8 cellular contexts compared by ENCODE assay signal in the genomic region with DNA sequence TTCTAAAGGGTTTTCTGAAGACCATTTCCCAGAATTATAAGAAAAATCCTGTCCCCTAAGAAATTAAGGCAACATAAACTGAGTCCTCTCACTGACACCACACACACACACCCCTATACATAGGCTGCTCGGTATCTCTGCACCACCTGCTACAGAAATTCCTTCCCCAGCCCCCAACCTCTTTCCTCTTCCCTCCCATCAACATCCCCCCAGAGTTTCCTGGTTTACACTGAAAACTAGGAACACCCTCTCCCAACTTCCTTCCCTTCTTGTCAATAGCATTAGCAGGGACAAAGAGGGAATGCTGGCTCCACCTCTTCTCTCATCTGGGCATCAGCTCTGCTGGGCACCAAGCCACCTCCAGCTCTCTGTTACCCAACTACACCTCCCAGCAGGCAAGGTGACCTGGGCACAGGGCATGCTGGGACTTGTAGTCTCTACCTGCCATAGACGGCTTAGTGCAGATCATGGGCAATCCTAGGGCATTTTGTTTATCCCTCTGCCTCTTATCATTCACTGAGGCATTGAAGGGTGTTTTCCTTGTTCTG. TPM values are rescaled to one million over a fixed set of nuclear protein-coding genes. Genes with fewer than 3 reads are reported as not detected.
DNase-seq lines count a peak whose midpoint lies in the region; ATAC-seq and TF ChIP-seq lines count a peak whose summit lies in the region.

No MANE protein-coding gene starts in this region.

- TF ChIP-seq CTCF in IMR-90 (conservative IDR thresholded peaks at IDR 0.05; ENCODE audit: low read depth, low read length) (no peak), vagina (IDR thresholded peaks at IDR 0.05) (no peak)

- POLR2A ChIA-PET in IMR-90 (lab: Charles Lee; ENCODE audit: unreplicated experiment): interaction anchor here (0.5 to 1.1 kb wide), 2 partner anchors 9 to 16 kb away, joined by 6 read pairs; partner anchors contain the start of gene CAVIN1

- peak; percentile 72 for DNase-seq in DMS 273 treated with DMSO at 0.1 percent for 48 hours (lab: John Stamatoyannopoulos, UW)
- peak; percentile 39 for DNase-seq in IMR-90
- peak; percentile 79 for DNase-seq in RPMI8226
- DNase-seq in Right ventricle myocardium inferior (ENCODE audit: missing footprints): peak; percentile 90
- peak; percentile 71 to 97 (median 82) for DNase-seq in posterior cingulate gyrus
- no peak for DNase-seq in vagina (ENCODE audit: extremely low spot score in 2 of 2)

- no peak overlapping the region for H2BK15ac ChIP-seq in IMR-90 (ENCODE audit: low read depth, low read length)

- H4K8ac ChIP-seq in IMR-90 (ENCODE audit: low read depth in 2 of 2, low read length in 2 of 2): peak overlapping the region in 1 of 2 experiments; percentile 62; a peak in 1 of 4 replicates

- H3K36me3 ChIP-seq in IMR-90 (ENCODE audit: control insufficient read depth, insufficient read depth, low read length): peaks cover 40% of the 10 kb centered on the region
- H3K36me3 ChIP-seq in vagina: peaks cover 0 to 21% of the 10 kb centered on the region in 2 donors

- peak overlapping the region; percentile 65; the same call in 1 of the 2 replicates for H3K27ac ChIP-seq in IMR-90 (ENCODE audit: insufficient read depth, low read length)
- peak overlapping the region; percentile 90 for H3K27ac ChIP-seq in vagina

- H3K4me1 ChIP-seq in IMR-90 (ENCODE audit: control insufficient read depth, insufficient read depth, low read length) (peaks cover 44% of the 10 kb centered on the region), vagina (peaks cover 82% of the 10 kb centered on the region)

- H3K9ac ChIP-seq in IMR-90 (ENCODE audit: low read depth, low read length): no peak overlapping the region

- H3K56ac ChIP-seq in IMR-90 (ENCODE audit: extremely low read depth, insufficient read depth, low read length): no peak overlapping the region

- no peak overlapping the region for H3K14ac ChIP-seq in IMR-90 (replicated peaks; ENCODE audit: low read depth, low read length)

- H3K4ac ChIP-seq in IMR-90 (ENCODE audit: low read depth, low read length): no peak overlapping the region

- H3K9me3 Mint-ChIP-seq in activated naive CD8-positive, alpha-beta T cell (ENCODE audit: low read depth): no peaks in the 10 kb centered on the region

- H2AK9ac ChIP-seq in IMR-90 (replicated peaks; ENCODE audit: low read depth, low read length, poor library complexity): peak overlapping the region; percentile 75

- peaks cover 4 to 73% of the 10 kb centered on the region in 2 experiments; a peak in 3 of 4 replicates for H3K79me1 ChIP-seq in IMR-90 (ENCODE audit: low read depth in 1 of 2, low read length in 2 of 2)

- H2BK5ac ChIP-seq in IMR-90 (ENCODE audit: low read depth, low read length, poor library complexity, severe bottlenecking): peak overlapping the region; percentile 81

- peaks cover 36% of the 10 kb centered on the region for H3K9me1 ChIP-seq in IMR-90 (ENCODE audit: insufficient read depth, low read length)

- no peak overlapping the region for H2BK120ac ChIP-seq in IMR-90 (ENCODE audit: low read depth, low read length)

- H3K36me3 Mint-ChIP-seq in activated naive CD8-positive, alpha-beta T cell: no peaks in the 10 kb centered on the region

- no peak overlapping the region for H3K4me3 Mint-ChIP-seq in activated naive CD8-positive, alpha-beta T cell

- H3K23ac ChIP-seq in IMR-90 (ENCODE audit: low read depth, low read length): peak overlapping the region; percentile 36

- no peak overlapping the region for H4K91ac ChIP-seq in IMR-90 (ENCODE audit: insufficient read depth, low read depth, low read length)

- 33% methylated on average over 1 of the region's 2 CpGs; no CpG with 5 or more reads in 1 of the 2 experiments for WGBS in IMR-90 (ENCODE audit: extremely low coverage in 2 of 2, insufficient read length in 1 of 2), 2 experiments

- dilution Hi-C loops in IMR-90 (cut with HindIII; ENCODE audit: low sequenced_read_pairs, unreplicated experiment): no loop called here

- H3K9me3 ChIP-seq in IMR-90 (ENCODE audit: control insufficient read depth, insufficient read depth, low read length) (no peaks in the 10 kb centered on the region), vagina (no peaks in the 10 kb centered on the region)

- in situ Hi-C loops in IMR-90 (cut with MboI; ENCODE audit: low sequenced_read_pairs): no loop called here

- H3K27me3 ChIP-seq in IMR-90 (ENCODE audit: control insufficient read depth, insufficient read depth, low read length): no peaks in the 10 kb centered on the region
- no peaks in the 10 kb centered on the region for H3K27me3 ChIP-seq in vagina

- TF ChIP-seq POLR2A in IMR-90 (IDR thresholded peaks at IDR 0.05; ENCODE audit: low read depth, low read length) (no peak), vagina (IDR thresholded peaks at IDR 0.05) (no peak)

- peak overlapping the region; percentile 8 for H3K27ac Mint-ChIP-seq in activated naive CD8-positive, alpha-beta T cell

- peak; percentile 18 for ATAC-seq in IMR-90 (ENCODE audit: low read depth)
- peak; percentile 74 for ATAC-seq in Right ventricle myocardium inferior
- ATAC-seq in HG03460 (IDR thresholded peaks at IDR 0.05; ENCODE audit: unreplicated experiment): no peak

- no peak overlapping the region for H3K18ac ChIP-seq in IMR-90 (ENCODE audit: low read depth, low read length)

- TF ChIP-seq RAD21 in IMR-90 (IDR thresholded peaks at IDR 0.05; ENCODE audit: low read length): no peak

- peaks cover 12% of the 10 kb centered on the region for H3K4me1 Mint-ChIP-seq in activated naive CD8-positive, alpha-beta T cell (ENCODE audit: low read depth)

- peak overlapping the region; percentile 37 for H3K4me2 ChIP-seq in IMR-90 (ENCODE audit: low read depth, low read length)

- H4K5ac ChIP-seq in IMR-90 (ENCODE audit: low read depth, low read length): no peak overlapping the region; the same call in 1 of the 2 replicates

- CTCF ChIA-PET in IMR-90 (lab: Yijun Ruan, JAX): interaction anchor here (1.1 kb wide), 1 partner anchor 105 kb away, joined by 4 read pairs; no protein-coding TSS in a partner anchor

- H2AFZ ChIP-seq in IMR-90 (replicated peaks; ENCODE audit: low read length, poor library complexity): no peak overlapping the region

- 0 out of 2 replicates have a peak overlapping the region, but pooled peaks have one; percentile 7 for H2AK5ac ChIP-seq in IMR-90 (ENCODE audit: low read depth, low read length)

- H2BK20ac ChIP-seq in IMR-90 (ENCODE audit: low read depth, low read length): no peak overlapping the region

- intact Hi-C loops in IMR-90 (cut with micrococcal nuclease): loop anchor here (5.0 kb wide), 1 partner anchor 110 kb away; no protein-coding TSS in a partner anchor
- intact Hi-C loops in Right ventricle myocardium inferior (cut with DNase I): loop anchor here (2.0 to 5.0 kb wide), 3 partner anchors 13 to 110 kb away; partner anchors contain the start of gene ATP6V0A1
- intact Hi-C loops in posterior cingulate gyrus (cut with DNase I): loop anchor here (5.0 to 10.0 kb wide), 2 partner anchors 117 to 270 kb away; partner anchors contain the start of gene PLEKHH3
- intact Hi-C loops in vagina (cut with DNase I): loop anchor here (5.0 kb wide), 2 partner anchors 85 to 110 kb away; no protein-coding TSS in a partner anchor

- no peaks in the 10 kb centered on the region for H3K27me3 Mint-ChIP-seq in activated naive CD8-positive, alpha-beta T cell

- no peak overlapping the region for H3K4me3 ChIP-seq in IMR-90 (ENCODE audit: insufficient read depth, low read depth, low read length)
- no peak overlapping the region for H3K4me3 ChIP-seq in vagina

- BruUV-seq in IMR-90 (replicated peaks; lab: Mats Ljungman, UMichigan): no TSS peak

- peaks cover 100% of the 10 kb centered on the region for H4K20me1 ChIP-seq in IMR-90 (ENCODE audit: insufficient read depth, low read length)

TF ChIP-seq in IMR-90, 13 proteins besides CTCF, POLR2A, EP300 and RAD21:
- TF ChIP-seq MXI1 (IDR thresholded peaks at IDR 0.05; ENCODE audit: borderline replicate concordance, low read depth, low read length) (no peak), CEBPB (IDR thresholded peaks at IDR 0.05; ENCODE audit: low read depth, low read length) (peak; percentile 41; the same call in 1 of the 2 replicates)

RNA-seq across cellular contexts. Expression of gene CAVIN1, which starts 15.7 kb away (rescaled TPM):
- total RNA-seq in IMR-90 (2012; rRNA removed): 556 and 644 TPM in 2 replicates
- polyA plus RNA-seq in IMR-90 (2012; rRNA removed): 491 and 533 TPM in 2 replicates
- 401 and 422 TPM in 2 replicates for polyA plus RNA-seq in IMR-90 (2012; cell fraction: cytosol; rRNA removed)
- polyA plus RNA-seq in IMR-90 (2012; cell fraction: nucleus; rRNA removed; ENCODE audit: low replicate concordance): 174 and 195 TPM in 2 replicates
- total RNA-seq in Right ventricle myocardium inferior: 240 TPM
- total RNA-seq in vagina: 268 TPM

RNA-seq across cellular contexts. Expression of gene STAT3, which starts 19.1 kb away (rescaled TPM):
- total RNA-seq in IMR-90 (2012; rRNA removed) (61.9 and 66.3 TPM in 2 replicates), Right ventricle myocardium inferior (183 TPM), vagina (210 TPM)
- 47.2 and 48.0 TPM in 2 replicates for polyA plus RNA-seq in IMR-90 (2012; rRNA removed)
- 28.3 and 33.2 TPM in 2 replicates for polyA plus RNA-seq in IMR-90 (2012; cell fraction: cytosol; rRNA removed)
- 56.6 and 109 TPM in 2 replicates for polyA plus RNA-seq in IMR-90 (2012; cell fraction: nucleus; rRNA removed; ENCODE audit: low replicate concordance)

RNA-seq across cellular contexts. Expression of gene ATP6V0A1, which starts 51.3 kb away (rescaled TPM):
- total RNA-seq in IMR-90 (2012; rRNA removed) (18.8 and 23.6 TPM in 2 replicates), Right ventricle myocardium inferior (31.1 TPM), vagina (72.4 TPM)
- 34.0 and 36.2 TPM in 2 replicates for polyA plus RNA-seq in IMR-90 (2012; rRNA removed)
- polyA plus RNA-seq in IMR-90 (2012; cell fraction: cytosol; rRNA removed): 24.2 and 40.8 TPM in 2 replicates
- 174 and 188 TPM in 2 replicates for polyA plus RNA-seq in IMR-90 (2012; cell fraction: nucleus; rRNA removed; ENCODE audit: low replicate concordance)

Comparison
In these comparisons a context has a peak if more than half of its experiments do, and no peak if none do; other contexts are left out.
1. DNase-seq: peak in DMS 273 treated with DMSO at 0.1 percent for 48 hours (single experiment), IMR-90 (single experiment), RPMI8226 (single experiment), Right ventricle myocardium inferior (single experiment) and posterior cingulate gyrus (10 of 10); none in vagina (0 of 2).